Comparison of ENCODE assay signal across 17 cellular contexts in genomic region chr10:130074639-130075038, GRCh38.
"Had no signal": no experiment of that assay in that cellular context is flagged by ENCODE, and none has a peak within 500 bp of the region (broad histone marks: within the 10 kb centered on the region; RNA-seq: fewer than 3 reads in every experiment).

No MANE protein-coding gene starts in this region.

- H3K4me1 Mint-ChIP-seq: activated naive CD8-positive, alpha-beta T cell treated with anti-CD3 and anti-CD28 coated beads for 36 hours; memory B cell; naive thymus-derived CD8-positive, alpha-beta T cell; stimulated activated naive B cell treated with anti-CD40 and anti-IgM and Interleukin-4, amounts not matched to agents 10 μg/mL and 1 μg/mL and 100 μg/mL, for 72 hours had no signal

- H3K4me1 ChIP-seq: tibial artery had no signal

- H3K9me3 ChIP-seq: mucosa of descending colon, neutrophil, tibial artery had no signal

- H3K36me3 ChIP-seq: neutrophil had no signal

- H3K4me3 Mint-ChIP-seq: activated naive CD8-positive, alpha-beta T cell treated with anti-CD3 and anti-CD28 coated beads for 36 hours; activated T-helper 1 cell treated with anti-CD3 and anti-CD28 coated beads, Interleukin-12 subunit alpha, Interleukin-12 subunit beta, Interleukin-2, Interleukin-4 antibody, amounts not matched to agents 30 ng/mL and 10 ng/mL and 1 ng/mL, durations not matched to agents 14 hours and 24 hours and 36 hours; memory B cell; naive thymus-derived CD8-positive, alpha-beta T cell; stimulated activated naive B cell treated with anti-CD40 and anti-IgM and Interleukin-4, amounts not matched to agents 10 μg/mL and 1 μg/mL and 100 μg/mL, for 72 hours had no signal

- H3K27me3 ChIP-seq: neutrophil, tibial artery had no signal

- FAIRE-seq: urothelium cell line had no signal

- DNase-seq: activated CD4-positive, alpha-beta T cell treated with anti-CD3 and anti-CD28 coated beads, Interleukin-2, amount 50 U/mL, for 1 hour; activated CD8-positive, alpha-beta memory T cell treated with anti-CD3 and anti-CD28 coated beads for 24 hours; activated naive CD8-positive, alpha-beta T cell treated with anti-CD3 and anti-CD28 coated beads for 36 hours; dermis blood vessel endothelial cell; hippocampal formation; kidney glomerular epithelial cell; left ventricle myocardium superior; mucosa of descending colon; naive thymus-derived CD8-positive, alpha-beta T cell; stimulated activated naive B cell treated with anti-CD40 and anti-IgM and Interleukin-4, amounts not matched to agents 10 μg/mL and 1 μg/mL and 100 μg/mL, for 72 hours; T1000; tibial artery had no signal

- H3K27ac Mint-ChIP-seq: activated naive CD8-positive, alpha-beta T cell treated with anti-CD3 and anti-CD28 coated beads for 36 hours; activated T-helper 1 cell treated with anti-CD3 and anti-CD28 coated beads, Interleukin-12 subunit alpha, Interleukin-12 subunit beta, Interleukin-2, Interleukin-4 antibody, amounts not matched to agents 30 ng/mL and 10 ng/mL and 1 ng/mL, durations not matched to agents 14 hours and 24 hours and 36 hours; memory B cell; stimulated activated naive B cell treated with anti-CD40 and anti-IgM and Interleukin-4, amounts not matched to agents 10 μg/mL and 1 μg/mL and 100 μg/mL, for 72 hours had no signal

- H3K27ac ChIP-seq: neutrophil, tibial artery had no signal

- H3K4me3 ChIP-seq: mucosa of descending colon, tibial artery had no signal

- ATAC-seq: activated CD4-positive, CD25-positive, alpha-beta regulatory T cell treated with anti-CD3 and anti-CD28 coated beads, Interleukin-2, amount 50 U/mL, for 24 hours; left ventricle myocardium superior; mucosa of descending colon; naive thymus-derived CD8-positive, alpha-beta T cell; stimulated activated naive B cell treated with anti-CD40 and anti-IgM and Interleukin-4, amounts not matched to agents 10 μg/mL and 1 μg/mL and 100 μg/mL, for 72 hours had no signal

- H3K27me3 Mint-ChIP-seq: activated naive CD8-positive, alpha-beta T cell treated with anti-CD3 and anti-CD28 coated beads for 36 hours; memory B cell; naive thymus-derived CD8-positive, alpha-beta T cell; stimulated activated naive B cell treated with anti-CD40 and anti-IgM and Interleukin-4, amounts not matched to agents 10 μg/mL and 1 μg/mL and 100 μg/mL, for 72 hours had no signal
